27 cellular contexts compared by ENCODE assay signal in the genomic region with DNA sequence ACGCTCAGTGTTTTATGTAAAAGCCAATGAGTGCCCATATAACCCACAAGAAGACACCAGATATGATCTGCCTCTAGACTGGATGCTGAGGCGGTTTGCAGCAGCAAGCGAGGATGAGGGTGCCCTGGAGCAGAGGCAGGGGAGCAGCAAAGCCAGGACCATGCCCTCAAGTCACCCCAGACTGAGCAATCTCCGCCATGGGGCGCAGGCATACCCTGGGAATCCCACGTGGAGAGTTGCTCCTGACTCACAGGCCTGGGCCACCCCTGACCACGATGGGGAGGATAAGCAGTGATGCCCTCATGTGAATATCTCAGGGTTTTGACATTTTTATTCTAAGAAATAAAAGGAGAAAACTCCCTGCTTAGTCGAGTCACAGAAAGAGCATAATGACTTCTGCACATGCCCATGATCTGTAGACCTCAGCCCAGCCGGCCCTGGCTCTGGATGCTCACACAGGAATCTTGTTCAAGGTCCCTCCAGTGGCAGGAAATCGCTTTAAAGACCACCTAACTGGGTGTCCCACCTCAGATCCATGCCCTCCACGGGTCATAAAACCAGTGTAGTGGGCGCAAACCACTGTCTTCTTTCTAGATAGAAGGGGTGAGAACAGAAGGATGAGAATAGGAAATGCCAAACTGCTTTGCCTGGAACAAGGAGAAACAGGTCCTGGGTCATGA.
"Had no signal": no experiment of that assay in that cellular context is flagged by ENCODE, and none has a peak within 500 bp of the region (broad histone marks: within the 10 kb centered on the region; RNA-seq: fewer than 3 reads in every experiment).

No MANE protein-coding gene starts in this region.

- H3K36me3 ChIP-seq: cardiac muscle cell, gastroesophageal sphincter, right atrium auricular region, spleen, transverse colon had no signal

- ATAC-seq: activated CD4-positive, CD25-positive, alpha-beta regulatory T cell treated with anti-CD3 and anti-CD28 coated beads, Interleukin-2, amount 50 U/mL, for 24 hours; body of pancreas; gastroesophageal sphincter; left ventricle myocardium superior had no signal

- H3K9me3 ChIP-seq: body of pancreas, gastroesophageal sphincter, right atrium auricular region, spleen, testis, transverse colon had no signal

- H3K9ac ChIP-seq: parathyroid adenoma had no signal

- H3K4me3 ChIP-seq: body of pancreas, cardiac muscle cell, coronary artery, dorsolateral prefrontal cortex, gastroesophageal sphincter, hepatocyte, right atrium auricular region, spleen, testis, transverse colon had no signal

- H3K4me1 Mint-ChIP-seq: activated naive CD4-positive, alpha-beta T cell treated with anti-CD3 and anti-CD28 coated beads, Interleukin-2, amount 50 U/mL, for 24 hours had no signal

- H3K27ac ChIP-seq: body of pancreas, coronary artery, dorsolateral prefrontal cortex, gastroesophageal sphincter, hepatocyte, parathyroid adenoma, right atrium auricular region, spleen, testis, transverse colon, VCaP had no signal

- H3K4me2 ChIP-seq: hepatocyte had no signal

- H3K27ac Mint-ChIP-seq: activated naive CD4-positive, alpha-beta T cell treated with anti-CD3 and anti-CD28 coated beads, Interleukin-2, amount 50 U/mL, for 24 hours; nephron had no signal

- H3K79me2 ChIP-seq: hepatocyte, parathyroid adenoma had no signal

- H3K27me3 ChIP-seq: body of pancreas, cardiac muscle cell, dorsolateral prefrontal cortex, hepatocyte, right atrium auricular region, testis, transverse colon had no signal

- H3K4me1 ChIP-seq: body of pancreas, gastroesophageal sphincter, spleen, testis had no signal

- H3K4me3 Mint-ChIP-seq: activated naive CD4-positive, alpha-beta T cell treated with anti-CD3 and anti-CD28 coated beads, Interleukin-2, amount 50 U/mL, for 24 hours; nephron had no signal

- H2AFZ ChIP-seq: hepatocyte, parathyroid adenoma had no signal

- H3K27me3 Mint-ChIP-seq: activated naive CD4-positive, alpha-beta T cell treated with anti-CD3 and anti-CD28 coated beads, Interleukin-2, amount 50 U/mL, for 24 hours had no signal

- H3K36me3 Mint-ChIP-seq: activated naive CD4-positive, alpha-beta T cell treated with anti-CD3 and anti-CD28 coated beads, Interleukin-2, amount 50 U/mL, for 24 hours had no signal

- DNase-seq: activated CD4-positive, alpha-beta T cell treated with anti-CD3 and anti-CD28 coated beads for 48 hours; activated CD4-positive, alpha-beta T cell treated with anti-CD3 and anti-CD28 coated beads, Interleukin-2, amount 50 U/mL, for 48 hours; activated CD8-positive, alpha-beta memory T cell treated with anti-CD3 and anti-CD28 coated beads for 24 hours; activated gamma-delta T cell; aorta; body of pancreas; dorsolateral prefrontal cortex; effector memory CD4-positive, alpha-beta T cell; erythroblast; islet precursor cell; left ventricle myocardium superior; occipital lobe; spleen; stimulated activated naive CD4-positive, alpha-beta T cell; T-helper 1 cell; testis; transverse colon had no signal

- H3K9me3 Mint-ChIP-seq: activated naive CD4-positive, alpha-beta T cell treated with anti-CD3 and anti-CD28 coated beads, Interleukin-2, amount 50 U/mL, for 24 hours; nephron had no signal
